In genomic region chr7:37215524-37215923, GRCh38 we compare ENCODE assay signal across 1 cellular context.
TF ChIP-seq lines count a peak whose summit lies in the region.

No MANE protein-coding gene starts in this region.

TF ChIP-seq in GM23338, 12 proteins besides CTCF, POLR2A, EP300 and RAD21 (continued from another document):
- TF ChIP-seq REST (IDR thresholded peaks at IDR 0.05; ENCODE audit: unreplicated experiment) (no peak), STAT1 (IDR thresholded peaks at IDR 0.05; ENCODE audit: unreplicated experiment) (no peak), ZNF462 (CRISPR knock-in tag; IDR thresholded peaks at IDR 0.05) (no peak), CREB1 (CRISPR knock-in tag; IDR thresholded peaks at IDR 0.05; ENCODE audit: low read depth) (no peak), JUNB (IDR thresholded peaks at IDR 0.05; ENCODE audit: unreplicated experiment) (no peak), ZNF114 (CRISPR knock-in tag; IDR thresholded peaks at IDR 0.05) (no peak), POLR2AphosphoS5 (IDR thresholded peaks at IDR 0.05; ENCODE audit: low read depth) (no peak)
